28 cellular contexts compared by ENCODE assay signal in genomic region chr6:168283686-168284025, GRCh38. TPM values are rescaled to one million over a fixed set of nuclear protein-coding genes. Genes with fewer than 3 reads are reported as not detected.
"Had no signal": no experiment of that assay in that cellular context is flagged by ENCODE, and none has a peak within 500 bp of the region (broad histone marks: within the 10 kb centered on the region; RNA-seq: fewer than 3 reads in every experiment).

No MANE protein-coding gene starts in this region.

- H3K4me1 Mint-ChIP-seq: natural killer cell; stimulated activated effector memory CD8-positive, alpha-beta T cell treated with anti-CD3 and anti-CD28 coated beads, Interleukin-12 subunit alpha, Interleukin-12 subunit beta, amount 100 ng/mL, for 72 hours; stimulated activated naive B cell treated with anti-CD40 and anti-IgM and Interleukin-4, amounts not matched to agents 10 μg/mL and 1 μg/mL and 100 μg/mL, for 72 hours had no signal

- H3K27me3 Mint-ChIP-seq: stimulated activated naive B cell treated with anti-CD40 and anti-IgM and Interleukin-4, amounts not matched to agents 10 μg/mL and 1 μg/mL and 100 μg/mL, for 72 hours had no signal

- H3K4me3 ChIP-seq: neural progenitor cell, ovary, psoas muscle, right lobe of liver, skin epidermis, smooth muscle cell, stomach, thoracic aorta, thyroid gland, tibial nerve, upper lobe of left lung, vagina had no signal

- H3K27ac Mint-ChIP-seq: naive thymus-derived CD4-positive, alpha-beta T cell; natural killer cell; nephron; neural progenitor cell; progenitor cell of endocrine pancreas; stimulated activated effector memory CD8-positive, alpha-beta T cell treated with anti-CD3 and anti-CD28 coated beads, Interleukin-12 subunit alpha, Interleukin-12 subunit beta, amount 100 ng/mL, for 72 hours; stimulated activated naive B cell treated with anti-CD40 and anti-IgM and Interleukin-4, amounts not matched to agents 10 μg/mL and 1 μg/mL and 100 μg/mL, for 72 hours; stimulated activated naive CD8-positive, alpha-beta T cell treated with anti-CD3 and anti-CD28 coated beads, Interleukin-15, Interleukin-2, amounts not matched to agents 100 ng/mL and 50 ng/mL, for 24 hours had no signal

- ATAC-seq: naive thymus-derived CD4-positive, alpha-beta T cell; natural killer cell; psoas muscle; stimulated activated effector memory CD8-positive, alpha-beta T cell treated with anti-CD3 and anti-CD28 coated beads, Interleukin-12 subunit alpha, Interleukin-12 subunit beta, amount 100 ng/mL, for 72 hours; stimulated activated naive B cell treated with anti-CD40 and anti-IgM and Interleukin-4, amounts not matched to agents 10 μg/mL and 1 μg/mL and 100 μg/mL, for 72 hours had no signal

- H2AFZ ChIP-seq: neural progenitor cell, parathyroid adenoma had no signal

- H3K27me3 ChIP-seq: neural progenitor cell, neutrophil, ovary, right lobe of liver, thyroid gland, upper lobe of left lung, vagina had no signal

- DNase-seq: naive thymus-derived CD4-positive, alpha-beta T cell; natural killer cell; nucleus accumbens; ovary; psoas muscle; right cardiac atrium; stimulated activated CD4-positive, alpha-beta T cell treated with anti-CD3 and anti-CD28 coated beads, Interleukin-15, amount 100 ng/mL, for 24 hours; stimulated activated CD4-positive, alpha-beta T cell treated with anti-CD3 and anti-CD28 coated beads, Interleukin-2, amount 100 ng/mL, for 24 hours; stimulated activated CD4-positive, alpha-beta T cell treated with anti-CD3 and anti-CD28 coated beads, Interleukin-2, amount 100 ng/mL, for 48 hours; stimulated activated CD4-positive, alpha-beta T cell treated with anti-CD3 and anti-CD28 coated beads, Interleukin-4, amount 100 ng/mL, for 24 hours; stimulated activated naive B cell treated with anti-CD40 and anti-IgM and Interleukin-4, amounts not matched to agents 10 μg/mL and 1 μg/mL and 100 μg/mL, for 72 hours; stimulated activated naive CD4-positive, alpha-beta T cell treated with Interleukin-2 at 50 U/mL for 16 hours; stomach; thyroid gland; upper lobe of left lung had no signal

- H3K27ac ChIP-seq: neural progenitor cell, neutrophil, ovary, parathyroid adenoma, psoas muscle, right lobe of liver, skin epidermis, stomach, thoracic aorta, thyroid gland, tibial nerve, upper lobe of left lung, vagina had no signal

- H3K4me1 ChIP-seq: neural progenitor cell, parathyroid adenoma, psoas muscle, stomach, thyroid gland, tibial nerve, upper lobe of left lung, vagina had no signal

- H3K36me3 Mint-ChIP-seq: naive thymus-derived CD4-positive, alpha-beta T cell; natural killer cell; neural progenitor cell; stimulated activated effector memory CD8-positive, alpha-beta T cell treated with anti-CD3 and anti-CD28 coated beads, Interleukin-12 subunit alpha, Interleukin-12 subunit beta, amount 100 ng/mL, for 72 hours; stimulated activated naive B cell treated with anti-CD40 and anti-IgM and Interleukin-4, amounts not matched to agents 10 μg/mL and 1 μg/mL and 100 μg/mL, for 72 hours had no signal

- H3K36me3 ChIP-seq: neural progenitor cell, neutrophil, ovary, right lobe of liver, stomach, thoracic aorta, thyroid gland, tibial nerve, upper lobe of left lung, vagina had no signal

- H3K9ac ChIP-seq: neural progenitor cell, parathyroid adenoma had no signal

- H3K4me3 Mint-ChIP-seq: naive thymus-derived CD4-positive, alpha-beta T cell; natural killer cell; nephron; neural progenitor cell; stimulated activated effector memory CD8-positive, alpha-beta T cell treated with anti-CD3 and anti-CD28 coated beads, Interleukin-12 subunit alpha, Interleukin-12 subunit beta, amount 100 ng/mL, for 72 hours; stimulated activated naive B cell treated with anti-CD40 and anti-IgM and Interleukin-4, amounts not matched to agents 10 μg/mL and 1 μg/mL and 100 μg/mL, for 72 hours; stimulated activated naive CD8-positive, alpha-beta T cell treated with anti-CD3 and anti-CD28 coated beads, Interleukin-15, Interleukin-2, amounts not matched to agents 100 ng/mL and 50 ng/mL, for 24 hours had no signal

- H3K9me3 Mint-ChIP-seq: natural killer cell, nephron, neural progenitor cell had no signal

- H3K4me2 ChIP-seq: neural progenitor cell, smooth muscle cell had no signal

- H3K9me3 ChIP-seq: neutrophil, ovary, psoas muscle, right lobe of liver, stomach, thoracic aorta, thyroid gland, tibial nerve, upper lobe of left lung, vagina had no signal

RNA-seq across cellular contexts. Expression of gene DACT2, which starts 35.9 kb away (rescaled TPM):
- total RNA-seq: natural killer cell had no signal
- polyA plus RNA-seq: naive thymus-derived CD4-positive, alpha-beta T cell had no signal
